In genomic region chr9:128191406-128192046, GRCh38 we compare ENCODE assay signal across 8 cellular contexts. TPM values are rescaled to one million over a fixed set of nuclear protein-coding genes. Genes with fewer than 3 reads are reported as not detected.
A peak's percentile ranks its signal among the peaks of the same experiment; 100 is the strongest.
DNase-seq lines count a peak whose midpoint lies in the region; ATAC-seq and TF ChIP-seq lines count a peak whose summit lies in the region.

Gene CIZ1, minus strand, starts transcription at chr9:128191572. Its CDS starts 715 bp downstream, at chr9:128190857.

- H3K9me3 ChIP-seq in endodermal cell (ENCODE audit: control insufficient read depth, low read length), result no peaks in the 10 kb centered on the region

- H3K4me3 Mint-ChIP-seq in endodermal cell (peak within 1 kb of the TSS; percentile 90), mesothelial cell of epicardium (peak within 1 kb of the TSS; percentile 98)

- H3K4me1 Mint-ChIP-seq in endodermal cell, result peaks cover 6% of the 10 kb centered on the region
- peaks cover 13% of the 10 kb centered on the region for H3K4me1 Mint-ChIP-seq in mesothelial cell of epicardium

- TF ChIP-seq CTCF in AG09319 (IDR thresholded peaks at IDR 0.05; ENCODE audit: low read depth, low read length), result peak; percentile 49
- TF ChIP-seq CTCF in endodermal cell (conservative IDR thresholded peaks at IDR 0.05), result peak; percentile 92
- TF ChIP-seq CTCF in mesothelial cell of epicardium (IDR thresholded peaks at IDR 0.05; ENCODE audit: unreplicated experiment), result peak; percentile 55

- peaks cover 28% of the 10 kb centered on the region for H3K36me3 Mint-ChIP-seq in endodermal cell (ENCODE audit: low read depth)
- H3K36me3 Mint-ChIP-seq in mesothelial cell of epicardium, result peaks cover 15% of the 10 kb centered on the region

- H3K4me3 ChIP-seq in endodermal cell (ENCODE audit: low read length), result peak within 1 kb of the TSS; percentile 90

- H3K27ac Mint-ChIP-seq in endodermal cell (peak within 1 kb of the TSS; percentile 86), mesothelial cell of epicardium (peak within 1 kb of the TSS; percentile 95)

- ATAC-seq in GM18858 (IDR thresholded peaks at IDR 0.05; ENCODE audit: unreplicated experiment) (peak; percentile 55), HG03135 (IDR thresholded peaks at IDR 0.05; ENCODE audit: unreplicated experiment) (peak; percentile 72)

- peak within 1 kb of the TSS; percentile 50 for H3K9ac ChIP-seq in endodermal cell (ENCODE audit: extremely low read depth, low read length, poor library complexity, severe bottlenecking)

- H3K36me3 ChIP-seq in endodermal cell (ENCODE audit: control insufficient read depth, insufficient read depth, low read length), result peaks cover 25% of the 10 kb centered on the region

- DNase-seq in AG09319 (ENCODE audit: extremely low read depth, low read depth) (peak; percentile 59), NCI-H82 treated with DMSO at 0.1 percent for 48 hours (lab: John Stamatoyannopoulos, UW; ENCODE audit: unreplicated experiment) (peak; percentile 26), endodermal cell (peak; percentile 89), mesothelial cell of epicardium (ENCODE audit: low spot score in 2 of 2, unreplicated experiment in 2 of 2) (peak; percentile 62 to 82)
- peak; percentile 39 to 54 for DNase-seq in activated CD8-positive, alpha-beta memory T cell treated with anti-CD3 and anti-CD28 coated beads for 4 hours (ENCODE audit: low read depth in 2 of 2)
- DNase-seq in stimulated activated CD8-positive, alpha-beta memory T cell treated with anti-CD3 and anti-CD28 coated beads, Interleukin-2, amount 100 ng/mL, for 1 hour (ENCODE audit: low read depth in 2 of 2), result peak; percentile 39 to 61

- H3K9me3 Mint-ChIP-seq in endodermal cell (no peaks in the 10 kb centered on the region), mesothelial cell of epicardium (no peaks in the 10 kb centered on the region)

- no peaks in the 10 kb centered on the region for H3K27me3 Mint-ChIP-seq in endodermal cell (ENCODE audit: insufficient read depth)
- H3K27me3 Mint-ChIP-seq in mesothelial cell of epicardium (ENCODE audit: low read depth), result no peaks in the 10 kb centered on the region

- H3K27ac ChIP-seq in endodermal cell (ENCODE audit: low read depth, low read length), result peak within 1 kb of the TSS; percentile 32

- WGBS in endodermal cell (ENCODE audit: insufficient coverage in 1 of 2, insufficient read length in 1 of 2), 2 experiments, result 0 to 2% methylated on average over 15 to 71 of the region's 71 CpGs

- no peaks in the 10 kb centered on the region for H3K27me3 ChIP-seq in endodermal cell (ENCODE audit: control insufficient read depth, insufficient read depth, low read length, poor library complexity, severe bottlenecking)

- no peaks in the 10 kb centered on the region for H3K4me1 ChIP-seq in endodermal cell (ENCODE audit: control insufficient read depth, insufficient read depth, low read length)

RNA-seq across cellular contexts. Expression of gene CIZ1, which starts in this region (rescaled TPM):
- total RNA-seq in endodermal cell, result 100 to 1,000 TPM; 115 to 117 TPM
- 123 TPM for polyA plus RNA-seq in endodermal cell (2013, experiment 1 of 2)
- 111 TPM for polyA plus RNA-seq in endodermal cell (2013, experiment 2 of 2)
- total RNA-seq in mesothelial cell of epicardium, result 152 to 157 TPM (median 155 TPM) in 3 replicates

Comparison
In these comparisons a context has a peak if more than half of its experiments do, and no peak if none do; other contexts are left out.
1. Peak in every context shown above with its lines: DNase-seq, ATAC-seq, H3K4me3 ChIP-seq and H3K27ac ChIP-seq.
2. DNase-seq: peak in every context shown above with its lines; median percentile 89 in endodermal cell; 72 in mesothelial cell of epicardium; 59 in AG09319; 50 in stimulated activated CD8-positive, alpha-beta memory T cell treated with anti-CD3 and anti-CD28 coated beads, Interleukin-2, amount 100 ng/mL, for 1 hour; 46 in activated CD8-positive, alpha-beta memory T cell treated with anti-CD3 and anti-CD28 coated beads for 4 hours; 26 in NCI-H82 treated with DMSO at 0.1 percent for 48 hours.